In the genomic region with DNA sequence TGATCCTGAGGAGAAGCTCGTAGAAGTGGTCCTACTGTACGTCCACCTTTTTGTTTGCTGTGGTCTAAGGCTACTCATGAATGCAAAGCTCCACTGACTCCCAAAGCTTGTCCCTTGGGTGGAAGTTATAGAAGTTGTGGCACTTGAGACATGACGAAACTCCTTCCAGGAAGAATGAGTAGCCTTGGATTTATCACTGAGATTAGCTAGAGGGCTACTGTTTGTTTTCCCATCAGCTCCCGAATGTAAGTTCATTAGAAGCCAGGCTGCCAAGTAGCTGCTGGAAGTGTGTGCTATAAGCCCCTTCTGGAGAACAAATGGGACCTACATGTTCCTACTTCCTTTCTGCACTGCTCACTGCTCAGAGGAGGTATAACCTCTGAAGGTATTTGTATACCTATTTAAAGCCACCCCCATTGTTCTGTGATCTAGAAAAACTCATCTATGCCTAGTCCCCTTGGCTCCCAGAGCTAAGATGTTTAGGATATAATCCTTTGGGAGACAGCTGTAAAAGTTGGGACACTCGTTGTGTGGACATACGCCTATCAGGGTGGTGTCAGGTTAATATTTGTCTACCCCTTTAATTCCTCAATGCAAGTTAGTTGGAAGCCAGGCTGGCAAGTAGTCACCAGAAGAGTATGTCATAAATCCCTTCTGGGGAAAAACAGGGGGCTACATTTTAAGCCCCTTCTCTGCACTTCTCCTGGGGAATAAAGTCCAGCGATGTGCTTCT, we compare ENCODE assay signal across 32 cellular contexts.
"Had no signal": no experiment of that assay in that cellular context is flagged by ENCODE, and none has a peak within 500 bp of the region (broad histone marks: within the 10 kb centered on the region; RNA-seq: fewer than 3 reads in every experiment).

No MANE protein-coding gene starts in this region.

- H3K27me3 Mint-ChIP-seq: activated CD4-positive, alpha-beta memory T cell treated with anti-CD3 and anti-CD28 coated beads for 36 hours; activated CD4-positive, alpha-beta T cell treated with anti-CD3 and anti-CD28 coated beads for 36 hours; activated CD4-positive, alpha-beta T cell treated with anti-CD3 and anti-CD28 coated beads, Interleukin-2, amount 10 ng/mL, durations not matched to agents 24 days and 14 days; activated CD8-positive, alpha-beta memory T cell treated with anti-CD3 and anti-CD28 coated beads, Interleukin-2, amount 10 ng/mL, durations not matched to agents 7 days and 5 days; activated naive CD4-positive, alpha-beta T cell treated with anti-CD3 and anti-CD28 coated beads, Interleukin-2, amount 50 U/mL, for 24 hours; activated naive CD8-positive, alpha-beta T cell treated with anti-CD3 and anti-CD28 coated beads for 36 hours; activated naive CD8-positive, alpha-beta T cell treated with anti-CD3 and anti-CD28 coated beads, Interleukin-2, amount 50 U/mL, for 24 hours; brain had no signal

- H3K4me1 ChIP-seq: adrenal gland, ascending aorta, breast epithelium, colonic mucosa, esophagus muscularis mucosa, gastroesophageal sphincter had no signal

- DNase-seq: activated CD4-positive, alpha-beta memory T cell treated with anti-CD3 and anti-CD28 coated beads for 36 hours; activated CD4-positive, alpha-beta T cell treated with anti-CD3 and anti-CD28 coated beads for 36 hours; activated CD4-positive, alpha-beta T cell treated with anti-CD3 and anti-CD28 coated beads, Interleukin-2, amount 10 ng/mL, durations not matched to agents 24 days and 14 days; activated CD4-positive, CD25-positive, alpha-beta regulatory T cell; activated CD4-positive, CD25-positive, alpha-beta regulatory T cell treated with anti-CD3 and anti-CD28 coated beads, Interleukin-2, amount 50 U/mL, for 72 hours; activated CD8-positive, alpha-beta memory T cell treated with anti-CD3 and anti-CD28 coated beads, Interleukin-2, amount 10 ng/mL, durations not matched to agents 7 days and 5 days; activated CD8-positive, alpha-beta memory T cell treated with anti-CD3 and anti-CD28 coated beads, Interleukin-2, amount 50 U/mL, for 4 hours; activated CD8-positive, alpha-beta T cell treated with anti-CD3 and anti-CD28 coated beads, Interleukin-2, amount 10 ng/mL, durations not matched to agents 7 days and 5 days; activated effector memory CD4-positive, alpha-beta T cell treated with anti-CD3 and anti-CD28 coated beads, Interleukin-2, amount 50 U/mL, for 16 hours; activated naive CD4-positive, alpha-beta T cell treated with anti-CD3 and anti-CD28 coated beads for 36 hours; activated naive CD8-positive, alpha-beta T cell treated with anti-CD3 and anti-CD28 coated beads for 36 hours; activated naive CD8-positive, alpha-beta T cell treated with anti-CD3 and anti-CD28 coated beads, Interleukin-2, amount 50 U/mL, for 24 hours; activated T-cell treated with anti-CD3 and anti-CD28 coated beads, Interleukin-2, amount 50 U/mL, for 1 hour; activated T-cell treated with anti-CD3 and anti-CD28 coated beads, Interleukin-2, amount 50 U/mL, for 48 hours; adrenal gland; central memory CD4-positive, alpha-beta T cell; cerebellar nuclear complex; colonic mucosa; effector CD8-positive, alpha-beta T cell; erythroblast; foreskin melanocyte; head of caudate nucleus; T-helper 2 cell had no signal

- H3K27ac Mint-ChIP-seq: activated CD4-positive, alpha-beta memory T cell treated with anti-CD3 and anti-CD28 coated beads for 36 hours; activated CD4-positive, alpha-beta T cell treated with anti-CD3 and anti-CD28 coated beads, Interleukin-2, amount 10 ng/mL, durations not matched to agents 24 days and 14 days; activated CD8-positive, alpha-beta memory T cell treated with anti-CD3 and anti-CD28 coated beads, Interleukin-2, amount 10 ng/mL, durations not matched to agents 7 days and 5 days; activated CD8-positive, alpha-beta T cell treated with anti-CD3 and anti-CD28 coated beads, Interleukin-2, amount 10 ng/mL, durations not matched to agents 7 days and 5 days; activated naive CD4-positive, alpha-beta T cell treated with anti-CD3 and anti-CD28 coated beads for 36 hours; activated naive CD4-positive, alpha-beta T cell treated with anti-CD3 and anti-CD28 coated beads, Interleukin-2, amount 50 U/mL, for 24 hours; activated naive CD8-positive, alpha-beta T cell treated with anti-CD3 and anti-CD28 coated beads for 36 hours; activated naive CD8-positive, alpha-beta T cell treated with anti-CD3 and anti-CD28 coated beads, Interleukin-2, amount 50 U/mL, for 24 hours; activated T-helper 1 cell treated with anti-CD3 and anti-CD28 coated beads, Interleukin-12 subunit alpha, Interleukin-12 subunit beta, Interleukin-2, Interleukin-4 antibody, amounts not matched to agents 30 ng/mL and 10 ng/mL and 1 ng/mL, durations not matched to agents 14 hours and 24 hours and 36 hours; activated T-helper 2 cell treated with anti-CD3 and anti-CD28 coated beads, Interferon-gamma antibody, Interleukin-2, Interleukin-4, amounts not matched to agents 10 μg/mL and 5 μg/mL and 100 μg/mL, durations not matched to agents 14 hours and 24 hours and 36 hours; brain had no signal

- H3K27me3 ChIP-seq: adrenal gland, ascending aorta, breast epithelium, cardiac muscle cell, colonic mucosa, esophagus muscularis mucosa, gastroesophageal sphincter had no signal

- H3K27ac ChIP-seq: adrenal gland, ascending aorta, breast epithelium, cardiac muscle cell, colonic mucosa, esophagus muscularis mucosa, gastroesophageal sphincter had no signal

- H3K36me3 ChIP-seq: adrenal gland, breast epithelium, cardiac muscle cell, colonic mucosa, gastroesophageal sphincter had no signal

- H3K4me1 Mint-ChIP-seq: activated CD8-positive, alpha-beta memory T cell treated with anti-CD3 and anti-CD28 coated beads, Interleukin-2, amount 10 ng/mL, durations not matched to agents 7 days and 5 days; brain had no signal

- H3K9me3 ChIP-seq: adrenal gland, colonic mucosa, gastroesophageal sphincter had no signal

- H3K4me3 ChIP-seq: adrenal gland, ascending aorta, breast epithelium, cardiac muscle cell, colonic mucosa, esophagus muscularis mucosa, gastroesophageal sphincter had no signal

- H3K4me3 Mint-ChIP-seq: activated CD4-positive, alpha-beta memory T cell treated with anti-CD3 and anti-CD28 coated beads for 36 hours; activated CD4-positive, alpha-beta T cell treated with anti-CD3 and anti-CD28 coated beads for 36 hours; activated CD4-positive, alpha-beta T cell treated with anti-CD3 and anti-CD28 coated beads, Interleukin-2, amount 10 ng/mL, durations not matched to agents 24 days and 14 days; activated CD8-positive, alpha-beta memory T cell treated with anti-CD3 and anti-CD28 coated beads, Interleukin-2, amount 10 ng/mL, durations not matched to agents 7 days and 5 days; activated CD8-positive, alpha-beta T cell treated with anti-CD3 and anti-CD28 coated beads, Interleukin-2, amount 10 ng/mL, durations not matched to agents 7 days and 5 days; activated naive CD4-positive, alpha-beta T cell treated with anti-CD3 and anti-CD28 coated beads for 36 hours; activated naive CD4-positive, alpha-beta T cell treated with anti-CD3 and anti-CD28 coated beads, Interleukin-2, amount 50 U/mL, for 24 hours; activated naive CD8-positive, alpha-beta T cell treated with anti-CD3 and anti-CD28 coated beads for 36 hours; activated naive CD8-positive, alpha-beta T cell treated with anti-CD3 and anti-CD28 coated beads, Interleukin-2, amount 50 U/mL, for 24 hours; activated T-helper 1 cell treated with anti-CD3 and anti-CD28 coated beads, Interleukin-12 subunit alpha, Interleukin-12 subunit beta, Interleukin-2, Interleukin-4 antibody, amounts not matched to agents 30 ng/mL and 10 ng/mL and 1 ng/mL, durations not matched to agents 14 hours and 24 hours and 36 hours; brain had no signal

- ATAC-seq: activated CD4-positive, alpha-beta T cell treated with anti-CD3 and anti-CD28 coated beads for 36 hours; activated CD8-positive, alpha-beta memory T cell treated with anti-CD3 and anti-CD28 coated beads, Interleukin-2, amount 10 ng/mL, durations not matched to agents 7 days and 5 days; activated CD8-positive, alpha-beta T cell treated with anti-CD3 and anti-CD28 coated beads, Interleukin-2, amount 10 ng/mL, durations not matched to agents 7 days and 5 days; activated naive CD8-positive, alpha-beta T cell treated with anti-CD3 and anti-CD28 coated beads, Interleukin-2, amount 50 U/mL, for 24 hours; gastroesophageal sphincter had no signal
